ENCODE assay signal across 8 cellular contexts in the genomic region with DNA sequence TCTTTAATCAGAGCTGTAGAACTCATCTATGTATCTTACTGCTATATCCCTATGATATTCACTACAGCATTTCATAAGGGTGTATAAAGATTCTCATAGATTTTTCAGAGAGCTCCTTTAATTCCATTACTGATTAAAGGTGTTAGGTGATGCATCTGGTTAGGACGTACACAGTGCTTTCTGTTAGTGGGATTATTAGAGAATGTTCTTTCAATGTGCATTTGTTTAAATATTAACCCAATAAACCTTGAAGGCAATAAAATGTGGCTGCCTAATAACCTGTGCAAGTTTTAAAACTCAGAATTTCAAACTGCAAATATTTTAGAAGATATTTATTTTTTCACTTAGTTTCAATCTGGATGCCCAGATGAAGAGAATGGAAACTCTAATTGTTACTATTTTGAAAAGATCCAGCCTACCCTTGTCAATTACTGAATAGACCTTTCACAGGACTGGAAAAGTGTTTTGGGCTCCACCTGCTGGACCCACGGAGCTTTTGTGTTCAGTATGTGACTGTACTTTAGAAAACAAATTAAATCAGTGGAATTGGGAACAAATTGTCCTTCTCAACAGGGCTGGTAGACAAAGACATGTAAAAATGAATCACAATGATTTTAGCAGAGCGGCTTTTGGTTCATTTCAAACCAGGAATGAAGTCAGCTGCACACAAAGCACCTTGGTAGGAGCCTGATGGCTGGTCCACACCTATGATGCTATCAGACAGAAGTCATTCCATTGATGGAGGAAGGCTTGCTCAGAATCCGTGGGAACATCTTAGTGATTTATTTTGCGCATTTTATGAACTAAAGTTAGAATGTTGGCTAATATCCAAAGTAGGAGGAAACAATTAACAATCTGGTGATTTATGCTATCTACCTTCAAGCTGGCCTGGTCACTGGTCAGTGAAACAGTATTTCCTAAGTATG.
DNase-seq lines count a peak whose midpoint lies in the region; ATAC-seq, FAIRE-seq and TF ChIP-seq lines count a peak whose summit lies in the region.

No MANE protein-coding gene starts in this region.

- no peaks in the 10 kb centered on the region for H3K9me3 ChIP-seq in upper lobe of right lung

- no peak overlapping the region for H3K4me3 Mint-ChIP-seq in nephron

- peaks cover 6% of the 10 kb centered on the region for H3K4me1 Mint-ChIP-seq in nephron

- peaks cover 20% of the 10 kb centered on the region for H3K4me1 ChIP-seq in upper lobe of right lung

- H3K36me3 Mint-ChIP-seq in nephron (ENCODE audit: low read depth) = peaks cover 50% of the 10 kb centered on the region

- TF ChIP-seq CTCF in AG09309 (IDR thresholded peaks at IDR 0.05; ENCODE audit: control insufficient read depth, insufficient read depth, low read depth, low read length, missing control alignments) (peak; percentile 67), nephron (IDR thresholded peaks at IDR 0.05; ENCODE audit: unreplicated experiment in 3 of 3) (peak; percentile 72 to 79 (median 76)), upper lobe of right lung (IDR thresholded peaks at IDR 0.05) (peak; percentile 71)

- ATAC-seq in HG03060 (IDR thresholded peaks at IDR 0.05; ENCODE audit: low read depth, unreplicated experiment) = peak; percentile 68
- ATAC-seq in upper lobe of right lung = peak; percentile 87

- H3K27me3 ChIP-seq in upper lobe of right lung = no peaks in the 10 kb centered on the region

- FAIRE-seq in GM18507 (lab: Jason Lieb, UNC) = peak; percentile 90

- no peaks in the 10 kb centered on the region for H3K9me3 Mint-ChIP-seq in nephron

- no peaks in the 10 kb centered on the region for H3K27me3 Mint-ChIP-seq in nephron (ENCODE audit: low read depth)

- H3K27ac ChIP-seq in upper lobe of right lung = no peak overlapping the region

- H3K27ac Mint-ChIP-seq in nephron = peak overlapping the region; percentile 18 to 36 (median 36)

- intact Hi-C loops in upper lobe of right lung (cut with DNase I) = loop anchor here (10.0 kb wide), 2 partner anchors 120 to 230 kb away; a partner anchor contains a TSS

- DNase-seq in AG09309 (ENCODE audit: low read depth) (no peak), GM18507 (ENCODE audit: extremely low spot score, insufficient read length, low read depth) (no peak), NCI-H510A (lab: John Stamatoyannopoulos, UW) (peak; percentile 25), activated T-cell treated with anti-CD3 and anti-CD28 coated beads for 24 hours (ENCODE audit: low read depth) (peak; percentile 28), fibroblast of gingiva (ENCODE audit: low read depth) (peak; percentile 47), upper lobe of right lung (no peak)

- peaks cover 48% of the 10 kb centered on the region for H3K36me3 ChIP-seq in upper lobe of right lung

- no peak overlapping the region for H3K4me3 ChIP-seq in AG09309 (ENCODE audit: control insufficient read depth, low read depth, low read length)
- no peak overlapping the region for H3K4me3 ChIP-seq in upper lobe of right lung

Comparison
In these comparisons a context has a peak if more than half of its experiments do, and no peak if none do; other contexts are left out.
1. DNase-seq: peak in NCI-H510A (single experiment), activated T-cell treated with anti-CD3 and anti-CD28 coated beads for 24 hours (single experiment) and fibroblast of gingiva (single experiment); none in AG09309 (single experiment), GM18507 (single experiment) and upper lobe of right lung (single experiment).
2. Peak in every context shown above with its lines, with median percentiles within 50 percentile points of each other: CTCF ChIP-seq.